8 cellular contexts compared by ENCODE assay signal in genomic region chr6:33161354-33162320, GRCh38. TPM values are rescaled to one million over a fixed set of nuclear protein-coding genes. Genes with fewer than 3 reads are reported as not detected.
DNase-seq lines count a peak whose midpoint lies in the region; ATAC-seq and TF ChIP-seq lines count a peak whose summit lies in the region.

No MANE protein-coding gene starts in this region.

- TF ChIP-seq CTCF in DOHH2 (IDR thresholded peaks at IDR 0.05; ENCODE audit: low read depth, low read length, poor library complexity, severe bottlenecking) (peak; percentile 91), endothelial cell (IDR thresholded peaks at IDR 0.05; ENCODE audit: unreplicated experiment) (peak; percentile 90)

- H3K27ac ChIP-seq in DOHH2 (ENCODE audit: low read depth, low read length) = no peak overlapping the region

- H3K9me3 ChIP-seq in DOHH2 (ENCODE audit: control insufficient read depth, insufficient read depth, low read length) = no peaks in the 10 kb centered on the region

- H3K4me1 ChIP-seq in DOHH2 (ENCODE audit: control insufficient read depth, low read length) = peaks cover 23% of the 10 kb centered on the region

- no peaks in the 10 kb centered on the region for H3F3A ChIP-seq in DOHH2 (ENCODE audit: control insufficient read depth, insufficient read depth)

- 0 out of 2 replicates have a peak, but pooled peaks cover 3% of the 10 kb centered on the region for H3K27me3 ChIP-seq in DOHH2 (ENCODE audit: control insufficient read depth, low read length)

- DNase-seq in NOMO-1 (lab: John Stamatoyannopoulos, UW; ENCODE audit: unreplicated experiment in 2 of 2) (peak; percentile 64 to 84), endothelial cell (ENCODE audit: low spot score) (peak; percentile 91), midbrain (lab: John Stamatoyannopoulos, UW) (peak; percentile 77)
- peak; percentile 31 for DNase-seq in activated CD8-positive, alpha-beta memory T cell treated with anti-CD3 and anti-CD28 coated beads, Interleukin-2, amount 50 U/mL, for 24 hours (ENCODE audit: extremely low read depth)
- peak; percentile 83 for DNase-seq in stimulated activated CD8-positive, alpha-beta memory T cell treated with anti-CD3 and anti-CD28 coated beads, Interleukin-15, amount 100 ng/mL, for 24 hours (ENCODE audit: low read depth)

- H3K9me3 Mint-ChIP-seq in endothelial cell (ENCODE audit: unreplicated experiment) = no peaks in the 10 kb centered on the region

- H3K4me3 ChIP-seq in DOHH2 (ENCODE audit: low read length) = peak overlapping the region; percentile 65

- H3K36me3 Mint-ChIP-seq in endothelial cell (ENCODE audit: low read depth, unreplicated experiment) = peaks cover 5% of the 10 kb centered on the region

- ATAC-seq in HG02642 (IDR thresholded peaks at IDR 0.05; ENCODE audit: poor library complexity, unreplicated experiment) (peak; percentile 70), HG03565 (IDR thresholded peaks at IDR 0.05; ENCODE audit: unreplicated experiment) (no peak)

- peak overlapping the region; percentile 71 for H3K4me2 ChIP-seq in DOHH2 (ENCODE audit: low read length)

- H3K4me1 Mint-ChIP-seq in endothelial cell (ENCODE audit: unreplicated experiment) = peaks cover 16% of the 10 kb centered on the region

- H3K79me2 ChIP-seq in DOHH2 (ENCODE audit: control insufficient read depth, low read length) = no peaks in the 10 kb centered on the region

- H3K27ac Mint-ChIP-seq in endothelial cell (ENCODE audit: unreplicated experiment) = peak overlapping the region; percentile 86

- no peaks in the 10 kb centered on the region for H3K36me3 ChIP-seq in DOHH2 (ENCODE audit: control insufficient read depth, low read length)

- H3K9me2 ChIP-seq in DOHH2 (replicated peaks; ENCODE audit: control insufficient read depth, low read length) = no peaks in the 10 kb centered on the region

- peaks cover 9% of the 10 kb centered on the region for H3K27me3 Mint-ChIP-seq in endothelial cell (ENCODE audit: unreplicated experiment)

- H4K20me1 ChIP-seq in DOHH2 (ENCODE audit: control insufficient read depth, insufficient read depth, low read depth, low read length) = no peaks in the 10 kb centered on the region

- H3K4me3 Mint-ChIP-seq in endothelial cell (ENCODE audit: unreplicated experiment) = peak overlapping the region; percentile 80

RNA-seq across cellular contexts. Expression of gene COL11A2, which starts 30.6 kb away (rescaled TPM):
- total RNA-seq in endothelial cell (ENCODE audit: unreplicated experiment) = 127 TPM

RNA-seq across cellular contexts. Expression of gene RXRB, which starts 38.8 kb away (rescaled TPM):
- 35.8 TPM for total RNA-seq in endothelial cell (ENCODE audit: unreplicated experiment)

RNA-seq across cellular contexts. Expression of gene SLC39A7, which starts 39.0 kb away (rescaled TPM):
- 108 TPM for total RNA-seq in endothelial cell (ENCODE audit: unreplicated experiment)

RNA-seq across cellular contexts. Expression of gene HSD17B8, which starts 42.8 kb away (rescaled TPM):
- total RNA-seq in endothelial cell (ENCODE audit: unreplicated experiment) = 6.5 TPM

RNA-seq across cellular contexts. Expression of gene RING1, which starts 46.7 kb away (rescaled TPM):
- 19.6 TPM for total RNA-seq in endothelial cell (ENCODE audit: unreplicated experiment)

Comparison
In these comparisons a context has a peak if more than half of its experiments do, and no peak if none do; other contexts are left out.
1. DNase-seq: peak in every context shown above with its lines; median percentile 91 in endothelial cell; 83 in stimulated activated CD8-positive, alpha-beta memory T cell treated with anti-CD3 and anti-CD28 coated beads, Interleukin-15, amount 100 ng/mL, for 24 hours; 77 in midbrain; 74 in NOMO-1; 31 in activated CD8-positive, alpha-beta memory T cell treated with anti-CD3 and anti-CD28 coated beads, Interleukin-2, amount 50 U/mL, for 24 hours.